Comparison of ENCODE assay signal across 24 cellular contexts in the genomic region with DNA sequence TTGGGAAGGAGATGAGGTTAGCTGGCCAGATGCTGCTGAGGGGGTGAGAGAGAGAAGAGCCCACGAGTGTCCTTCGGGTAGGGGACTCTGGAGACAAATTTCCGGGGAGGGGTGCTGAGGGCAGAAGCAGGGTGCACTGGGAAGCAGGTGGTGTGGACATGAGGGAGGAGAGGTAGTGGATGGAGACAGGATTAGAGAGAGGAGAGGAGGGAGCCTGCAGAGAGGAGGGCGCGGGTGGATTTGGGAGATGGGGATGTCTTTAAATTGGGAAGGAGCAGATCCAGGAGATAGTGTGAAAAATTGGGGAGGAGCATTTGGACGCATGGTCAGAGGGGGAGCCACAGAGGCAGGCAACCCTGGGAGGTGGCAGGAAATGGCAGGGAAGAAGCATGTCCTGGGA.
A peak's percentile ranks its signal among the peaks of the same experiment; 100 is the strongest.
DNase-seq lines count a peak whose midpoint lies in the region; ATAC-seq and TF ChIP-seq lines count a peak whose summit lies in the region.
"Had no signal": no experiment of that assay in that cellular context is flagged by ENCODE, and none has a peak within 500 bp of the region (broad histone marks: within the 10 kb centered on the region; RNA-seq: fewer than 3 reads in every experiment).

No MANE protein-coding gene starts in this region.

- no peaks in the 10 kb centered on the region for H3K9me3 ChIP-seq in adrenal gland (replicated peaks in 1 of 3)
- no peaks in the 10 kb centered on the region for H3K9me3 ChIP-seq in neutrophil
- H3K9me3 ChIP-seq: psoas muscle had no signal

- TF ChIP-seq CTCF in adrenal gland (IDR thresholded peaks at IDR 0.05) = no peak
- TF ChIP-seq CTCF in neutrophil (IDR thresholded peaks at IDR 0.05) = no peak

- H3K4me1 ChIP-seq in adrenal gland (replicated peaks in 1 of 2) (peaks cover 3 to 11% of the 10 kb centered on the region in 2 donors), neutrophil (ENCODE audit: control insufficient read depth in 1 of 2, insufficient read depth in 1 of 2, low read depth in 1 of 2, low read length in 1 of 2) (peaks cover 12 to 16% of the 10 kb centered on the region in 2 experiments)

- WGBS in adrenal gland, 4 donors = 77 to 94% (median 88%) methylated on average over 6 of the region's 6 CpGs

- no peak for TF ChIP-seq POLR2A in adrenal gland (IDR thresholded peaks at IDR 0.05)

- DNase-seq in left cardiac atrium (peak; percentile 13), cardiac septum (ENCODE audit: low spot score) (no peak), adrenal gland (peak in 5 of 7 donors; percentile 4 to 24 (median 9)), ureter (ENCODE audit: low spot score) (peak; percentile 17), DMS79 treated with DMSO at 0.1 percent for 48 hours (lab: John Stamatoyannopoulos, UW) (no peak)
- DNase-seq: activated CD4-positive, alpha-beta T cell treated with anti-CD3 and anti-CD28 coated beads, Interleukin-2, amount 50 U/mL, for 1 hour; amniotic stem cell; C1 segment of cervical spinal cord; cortex of kidney; IMR-90; NCI-H1092 treated with DMSO at 0.1 percent for 48 hours; NCI-H1930; NCI-H526 treated with DMSO at 0.1 percent for 48 hours; nephron progenitor cell; RPMI8226; stimulated activated CD4-positive, alpha-beta T cell treated with anti-CD3 and anti-CD28 coated beads, Interleukin-1b, Interleukin-23, amount 100 ng/mL, for 48 hours; T-helper 2 cell had no signal

- H3K4me3 ChIP-seq in adrenal gland (no peak overlapping the region), neutrophil (ENCODE audit: low read depth in 1 of 2, low read length in 1 of 2) (no peak overlapping the region)
- H3K4me3 ChIP-seq: lung, psoas muscle, SK-N-MC, skin epidermis had no signal

- no peaks in the 10 kb centered on the region for H3K36me3 ChIP-seq in adrenal gland (replicated peaks in 1 of 2)
- peaks cover 100% of the 10 kb centered on the region for H3K36me3 ChIP-seq in neutrophil

- no peak for ATAC-seq in left cardiac atrium
- no peak for ATAC-seq in HG02571 (IDR thresholded peaks at IDR 0.05; ENCODE audit: unreplicated experiment)
- ATAC-seq: HCT116 had no signal

- intact Hi-C loops in left cardiac atrium (cut with DNase I) (loop anchor here (5.0 to 10.0 kb wide), 2 partner anchors 187 to 544 kb away; no protein-coding TSS in a partner anchor), cardiac septum (cut with DNase I) (loop anchor here (5.0 to 10.0 kb wide), 2 partner anchors 61 to 133 kb away; no protein-coding TSS in a partner anchor), adrenal gland (cut with DNase I) (loop anchor here in 1 of 2 donors (5.0 kb wide), 1 partner anchor 184 kb away; no protein-coding TSS in a partner anchor)

- H3K27me3 ChIP-seq in adrenal gland = no peaks in the 10 kb centered on the region
- H3K27me3 ChIP-seq in neutrophil = no peaks in the 10 kb centered on the region

- no peak overlapping the region for H3K27ac ChIP-seq in adrenal gland
- H3K27ac ChIP-seq in neutrophil = peak overlapping the region; percentile 31
- H3K27ac ChIP-seq: psoas muscle, SK-N-MC, skin epidermis had no signal

Comparison
In these comparisons a context has a peak if more than half of its experiments do, and no peak if none do; other contexts are left out.
1. DNase-seq: peak in left cardiac atrium (single experiment), adrenal gland (5 of 7) and ureter (single experiment); none in cardiac septum (single experiment) and DMS79 treated with DMSO at 0.1 percent for 48 hours (single experiment).